ENCODE assay signal across 16 cellular contexts in the genomic region with DNA sequence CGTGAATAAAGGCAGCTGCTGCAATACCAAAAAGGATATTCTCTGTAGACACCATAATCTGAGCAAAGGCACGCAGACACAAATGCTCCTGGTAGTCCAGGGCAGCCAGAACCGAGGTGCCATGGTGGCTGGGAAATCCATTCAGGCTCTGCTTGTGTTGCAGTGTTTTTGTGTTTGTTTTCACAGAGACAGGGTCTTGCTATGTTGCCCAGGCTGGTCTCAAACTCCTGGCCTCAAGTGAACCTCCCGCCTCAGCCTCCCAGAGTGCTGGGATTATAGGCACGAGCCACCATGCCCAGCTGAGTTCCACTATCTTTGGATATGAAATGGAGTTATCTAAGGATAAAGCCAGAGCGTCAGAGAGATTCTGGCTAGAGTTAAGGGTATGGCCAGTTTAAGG. TPM values are rescaled to one million over a fixed set of nuclear protein-coding genes. Genes with fewer than 3 reads are reported as not detected.
DNase-seq lines count a peak whose midpoint lies in the region; ATAC-seq and TF ChIP-seq lines count a peak whose summit lies in the region.
"Had no signal": no experiment of that assay in that cellular context is flagged by ENCODE, and none has a peak within 500 bp of the region (broad histone marks: within the 10 kb centered on the region; RNA-seq: fewer than 3 reads in every experiment).

No MANE protein-coding gene starts in this region.

- peaks cover 43 to 77% (median 54%) of the 10 kb centered on the region in 11 experiments for H3K36me3 ChIP-seq in BLaER1 treated with 17β-estradiol and CSF1 and Interleukin-3, amounts not matched to agents 10 nM and 100 nM
- H3K36me3 ChIP-seq in KMS-11 (ENCODE audit: insufficient read depth) (no peaks in the 10 kb centered on the region), colonic mucosa (no peaks in the 10 kb centered on the region)

- H3K36me3 Mint-ChIP-seq in WTC11, result peaks cover 12% of the 10 kb centered on the region
- H3K36me3 Mint-ChIP-seq in stimulated activated memory B cell treated with anti-CD40 and anti-IgM and Interleukin-4, amounts not matched to agents 10 μg/mL and 1 μg/mL and 100 μg/mL, for 72 hours, result peaks cover 50% of the 10 kb centered on the region

- no peaks in the 10 kb centered on the region for H3K9me3 ChIP-seq in BLaER1 treated with 17β-estradiol and CSF1 and Interleukin-3, amounts not matched to agents 10 nM and 100 nM (replicated peaks in 1 of 11)
- H3K9me3 ChIP-seq in colonic mucosa, result no peaks in the 10 kb centered on the region

- DNase-seq in WTC11 (ENCODE audit: low spot score), result no peak
- DNase-seq in colonic mucosa, result no peak
- no peak for DNase-seq in KBM-7
- no peak for DNase-seq in NCI-H128 (lab: John Stamatoyannopoulos, UW; ENCODE audit: unreplicated experiment)
- DNase-seq: CD4-positive, alpha-beta memory T cell; DMS153; DMS79 treated with DMSO at 0.1 percent for 48 hours; EL; HCEC 1CT; HFFc6; IMR-90 had no signal

- no peaks in the 10 kb centered on the region; a peak in 1 of 22 replicates for H4K20me1 ChIP-seq in BLaER1 treated with 17β-estradiol and CSF1 and Interleukin-3, amounts not matched to agents 10 nM and 100 nM
- no peaks in the 10 kb centered on the region for H4K20me1 ChIP-seq in KMS-11 (ENCODE audit: insufficient read depth)

- POLR2A ChIA-PET in WTC11 (lab: Charles Lee), result no interaction called here

- no peak for ATAC-seq in WTC11
- no peak for ATAC-seq in stimulated activated memory B cell treated with anti-CD40 and anti-IgM and Interleukin-4, amounts not matched to agents 10 μg/mL and 1 μg/mL and 100 μg/mL, for 72 hours

- 0 out of 2 replicates have a peak, but pooled peaks cover 3% of the 10 kb centered on the region for H3K27me3 Mint-ChIP-seq in WTC11 (ENCODE audit: low read depth)
- no peaks in the 10 kb centered on the region for H3K27me3 Mint-ChIP-seq in stimulated activated memory B cell treated with anti-CD40 and anti-IgM and Interleukin-4, amounts not matched to agents 10 μg/mL and 1 μg/mL and 100 μg/mL, for 72 hours
- H3K27me3 Mint-ChIP-seq: B cell; CD4-positive, alpha-beta memory T cell had no signal

- H3K27me3 ChIP-seq in BLaER1 treated with 17β-estradiol and CSF1 and Interleukin-3, amounts not matched to agents 10 nM and 100 nM, result no peaks in the 10 kb centered on the region
- no peaks in the 10 kb centered on the region for H3K27me3 ChIP-seq in KMS-11 (ENCODE audit: insufficient read depth, low read depth)
- H3K27me3 ChIP-seq in colonic mucosa, result no peaks in the 10 kb centered on the region

- H3K9ac ChIP-seq in BLaER1 treated with 17β-estradiol and CSF1 and Interleukin-3, amounts not matched to agents 10 nM and 100 nM, result no peak overlapping the region
- H3K9ac ChIP-seq in KMS-11, result peak overlapping the region; percentile 15; the same call in 1 of the 2 replicates
- H3K9ac ChIP-seq in colonic mucosa (ENCODE audit: low read depth in 2 of 2, low read length in 2 of 2), result no peak overlapping the region

- no peak overlapping the region for H3K4me3 Mint-ChIP-seq in WTC11
- H3K4me3 Mint-ChIP-seq in stimulated activated memory B cell treated with anti-CD40 and anti-IgM and Interleukin-4, amounts not matched to agents 10 μg/mL and 1 μg/mL and 100 μg/mL, for 72 hours, result no peak overlapping the region
- H3K4me3 Mint-ChIP-seq: B cell; CD4-positive, alpha-beta memory T cell; HFFc6 had no signal

- intact Hi-C loops in colonic mucosa (cut with DNase I), result no loop called here

- H3K27ac ChIP-seq in BLaER1 treated with 17β-estradiol and CSF1 and Interleukin-3, amounts not matched to agents 10 nM and 100 nM, result peak overlapping the region in 6 of 11 experiments; percentile 33 to 60 (median 47); a peak in 7 of 22 replicates
- peak overlapping the region; percentile 81 for H3K27ac ChIP-seq in KMS-11
- no peak overlapping the region for H3K27ac ChIP-seq in colonic mucosa
- H3K27ac ChIP-seq: C4-2B had no signal

- no peaks in the 10 kb centered on the region for H3K4me1 Mint-ChIP-seq in WTC11
- no peaks in the 10 kb centered on the region for H3K4me1 Mint-ChIP-seq in stimulated activated memory B cell treated with anti-CD40 and anti-IgM and Interleukin-4, amounts not matched to agents 10 μg/mL and 1 μg/mL and 100 μg/mL, for 72 hours
- H3K4me1 Mint-ChIP-seq: B cell had no signal

- peaks cover 0 to 19% (median 14%) of the 10 kb centered on the region in 10 experiments; a peak in 16 of 20 replicates for H3K4me1 ChIP-seq in BLaER1 treated with 17β-estradiol and CSF1 and Interleukin-3, amounts not matched to agents 10 nM and 100 nM
- H3K4me1 ChIP-seq in KMS-11 (ENCODE audit: low read depth, poor library complexity, severe bottlenecking) (peaks cover 50% of the 10 kb centered on the region), colonic mucosa (no peaks in the 10 kb centered on the region)

- CTCF ChIA-PET in WTC11 (lab: Charles Lee), result no interaction called here

- peak overlapping the region in 1 of 11 experiments; percentile 23; a peak in 1 of 22 replicates for H3K4me2 ChIP-seq in BLaER1 treated with 17β-estradiol and CSF1 and Interleukin-3, amounts not matched to agents 10 nM and 100 nM
- H3K4me2 ChIP-seq in KMS-11, result peak overlapping the region; percentile 48; the same call in 1 of the 2 replicates

- H3K79me2 ChIP-seq in KMS-11 (ENCODE audit: insufficient read depth, low read depth), result no peaks in the 10 kb centered on the region

- no peak overlapping the region for H2AFZ ChIP-seq in KMS-11 (ENCODE audit: low read depth)

- no peaks in the 10 kb centered on the region for H3K9me3 Mint-ChIP-seq in WTC11
- H3K9me3 Mint-ChIP-seq in stimulated activated memory B cell treated with anti-CD40 and anti-IgM and Interleukin-4, amounts not matched to agents 10 μg/mL and 1 μg/mL and 100 μg/mL, for 72 hours, result no peaks in the 10 kb centered on the region
- H3K9me3 Mint-ChIP-seq: CD4-positive, alpha-beta memory T cell had no signal

- TF ChIP-seq CTCF in KMS-11 (conservative IDR thresholded peaks at IDR 0.05; ENCODE audit: low read depth, low read length) (no peak), WTC11 (IDR thresholded peaks at IDR 0.05) (no peak), colonic mucosa (IDR thresholded peaks at IDR 0.05) (no peak)

- H3K4me3 ChIP-seq in BLaER1 treated with 17β-estradiol and CSF1 and Interleukin-3, amounts not matched to agents 10 nM and 100 nM, result no peak overlapping the region
- no peak overlapping the region for H3K4me3 ChIP-seq in KMS-11 (IDR thresholded peaks at IDR 0.05; ENCODE audit: insufficient read depth, low read depth, low read length)
- no peak overlapping the region for H3K4me3 ChIP-seq in colonic mucosa

- H3K27ac Mint-ChIP-seq in WTC11, result no peak overlapping the region
- H3K27ac Mint-ChIP-seq in stimulated activated memory B cell treated with anti-CD40 and anti-IgM and Interleukin-4, amounts not matched to agents 10 μg/mL and 1 μg/mL and 100 μg/mL, for 72 hours, result peak overlapping the region; percentile 0
- H3K27ac Mint-ChIP-seq: B cell, HFFc6 had no signal

- in situ Hi-C loops in KBM-7 (cut with MboI; ENCODE audit: low pct_unique_long_range_greater_than_20kb, low sequenced_read_pairs), result no loop called here

TF ChIP-seq in WTC11, 78 proteins besides CTCF, POLR2A, EP300 and RAD21:
- no peak for TF ChIP-seq NFE2L1 (CRISPR knock-in tag; IDR thresholded peaks at IDR 0.05)
- TF ChIP-seq, protein P1, sequence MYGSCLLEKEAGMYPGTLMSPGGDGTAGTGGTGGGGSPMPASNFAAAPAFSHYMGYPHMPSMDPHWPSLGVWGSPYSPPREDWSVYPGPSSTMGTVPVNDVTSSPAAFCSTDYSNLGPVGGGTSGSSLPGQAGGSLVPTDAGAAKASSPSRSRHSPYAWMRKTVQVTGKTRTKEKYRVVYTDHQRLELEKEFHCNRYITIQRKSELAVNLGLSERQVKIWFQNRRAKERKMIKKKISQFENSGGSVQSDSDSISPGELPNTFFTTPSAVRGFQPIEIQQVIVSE (CRISPR knock-in tag; IDR thresholded peaks at IDR 0.05; ENCODE audit: borderline replicate concordance), result no peak
- peak; percentile 72; the same call in 1 of the 2 replicates for TF ChIP-seq ZNF121 (CRISPR knock-in tag; IDR thresholded peaks at IDR 0.05)

RNA-seq across cellular contexts. Expression of a gene that starts 39.8 kb away (rescaled TPM):
- total RNA-seq in WTC11 (2021) (17.4 to 19.6 TPM (median 18.8 TPM) in 3 replicates), colonic mucosa (10 to 100 TPM in 1 of 2 donors, 1 to 10 TPM in 1; 8.3 to 11.3 TPM)
